10 cellular contexts compared by ENCODE assay signal in the genomic region with DNA sequence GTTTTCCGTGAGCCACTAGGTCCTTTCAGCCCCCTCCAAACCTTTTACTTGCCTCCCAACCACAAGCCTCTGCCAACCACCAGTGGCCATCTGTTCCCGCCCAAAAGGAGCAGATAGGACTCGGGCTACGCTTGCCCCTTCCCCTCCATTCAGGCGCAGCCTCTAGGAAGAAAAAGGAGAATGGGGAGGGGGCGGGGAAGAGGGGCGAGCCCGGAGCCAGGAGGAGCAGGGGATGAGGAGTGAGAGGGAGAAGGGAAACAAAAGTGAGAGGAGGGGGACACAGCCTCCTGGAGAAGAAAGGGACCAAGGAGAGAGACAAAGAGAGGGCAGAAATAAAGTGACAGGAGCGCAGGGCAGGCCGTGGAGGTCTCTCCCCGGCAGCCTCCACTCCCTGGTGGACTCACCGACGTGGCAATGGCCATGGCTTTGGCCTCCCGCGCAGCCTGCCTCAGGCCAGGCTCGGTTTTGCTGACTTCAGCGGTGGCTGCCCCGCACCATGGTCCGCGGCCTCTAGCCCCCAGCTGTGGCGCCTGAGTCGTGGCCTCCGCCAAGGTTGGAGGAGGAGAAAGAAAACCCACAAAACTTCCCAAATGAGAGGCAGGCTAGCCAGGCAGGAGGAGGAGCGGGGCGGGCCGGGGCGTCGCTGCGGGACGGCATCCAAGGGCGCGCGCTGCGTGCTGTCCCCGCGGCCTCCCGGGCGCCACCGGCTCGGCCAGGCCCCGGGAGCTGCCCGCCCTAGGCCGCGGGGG. TPM values are rescaled to one million over a fixed set of nuclear protein-coding genes. Genes with fewer than 3 reads are reported as not detected.
A peak's percentile ranks its signal among the peaks of the same experiment; 100 is the strongest.
DNase-seq lines count a peak whose midpoint lies in the region; ATAC-seq and TF ChIP-seq lines count a peak whose summit lies in the region.
"Had no signal": no experiment of that assay in that cellular context is flagged by ENCODE, and none has a peak within 500 bp of the region (broad histone marks: within the 10 kb centered on the region; RNA-seq: fewer than 3 reads in every experiment).

A gene with protein sequence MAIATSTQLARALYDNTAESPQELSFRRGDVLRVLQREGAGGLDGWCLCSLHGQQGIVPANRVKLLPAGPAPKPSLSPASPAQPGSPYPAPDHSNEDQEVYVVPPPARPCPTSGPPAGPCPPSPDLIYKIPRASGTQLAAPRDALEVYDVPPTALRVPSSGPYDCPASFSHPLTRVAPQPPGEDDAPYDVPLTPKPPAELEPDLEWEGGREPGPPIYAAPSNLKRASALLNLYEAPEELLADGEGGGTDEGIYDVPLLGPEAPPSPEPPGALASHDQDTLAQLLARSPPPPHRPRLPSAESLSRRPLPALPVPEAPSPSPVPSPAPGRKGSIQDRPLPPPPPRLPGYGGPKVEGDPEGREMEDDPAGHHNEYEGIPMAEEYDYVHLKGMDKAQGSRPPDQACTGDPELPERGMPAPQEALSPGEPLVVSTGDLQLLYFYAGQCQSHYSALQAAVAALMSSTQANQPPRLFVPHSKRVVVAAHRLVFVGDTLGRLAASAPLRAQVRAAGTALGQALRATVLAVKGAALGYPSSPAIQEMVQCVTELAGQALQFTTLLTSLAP (minus strand): TSS at position 569 of the 749 bp plus-strand sequence. CDS start 147 bp downstream, at position 422.

- DNase-seq in AG10803 (ENCODE audit: low read depth): peak; percentile 38
- no peak for DNase-seq in adrenal gland
- no peak for DNase-seq in left cardiac atrium
- DNase-seq in omental fat pad (ENCODE audit: low spot score): no peak
- no peak for DNase-seq in UCSD-AML1 (lab: John Stamatoyannopoulos, UW; ENCODE audit: unreplicated experiment)
- DNase-seq in CD4-positive, alpha-beta T cell: no peak
- no peak for DNase-seq in activated naive CD4-positive, alpha-beta T cell treated with anti-CD3 and anti-CD28 coated beads for 36 hours
- DNase-seq in GM19240 (ENCODE audit: insufficient read length, low spot score): no peak

- WGBS in adrenal gland, 4 donors: 12 to 14% (median 13%) methylated on average over 27 to 44 of the region's 44 CpGs

- H3K27ac ChIP-seq in adrenal gland: peak within 1 kb of the TSS in 3 of 5 donors; percentile 59 to 85 (median 83)
- no peak within 1 kb of the TSS for H3K27ac ChIP-seq in CD4-positive, alpha-beta T cell (ENCODE audit: low read depth, low read length)

- H3K4me3 ChIP-seq in AG10803 (ENCODE audit: low read length) (peak within 1 kb of the TSS; percentile 66), adrenal gland (peak within 1 kb of the TSS in 1 of 4 donors; percentile 49)

- no peaks in the 10 kb centered on the region for H3K9me3 Mint-ChIP-seq in CD4-positive, alpha-beta T cell
- no peaks in the 10 kb centered on the region for H3K9me3 Mint-ChIP-seq in activated naive CD4-positive, alpha-beta T cell treated with anti-CD3 and anti-CD28 coated beads for 36 hours
- H3K9me3 Mint-ChIP-seq: T-helper 2 cell treated with Interferon-gamma antibody and Interleukin-4, amounts not matched to agents 5 μg/mL and 100 μg/mL, for 36 hours had no signal

- ATAC-seq in left cardiac atrium (peak; percentile 66 to 68), omental fat pad (ENCODE audit: low FRiP score) (peak; percentile 26)
- ATAC-seq in CD4-positive, alpha-beta T cell (ENCODE audit: poor library complexity): no peak

- intact Hi-C loops in adrenal gland (cut with DNase I) (no loop called here), left cardiac atrium (cut with DNase I) (loop anchor here in 1 of 2 donors (5.0 kb wide), 1 partner anchor 37 kb away; no protein-coding TSS in a partner anchor)
- intact Hi-C loops in CD4-positive, alpha-beta T cell (cut with DNase I, micrococcal nuclease): no loop called here
- intact Hi-C loops in activated naive CD4-positive, alpha-beta T cell treated with anti-CD3 and anti-CD28 coated beads for 36 hours (cut with micrococcal nuclease): no loop called here

- H3K9me3 ChIP-seq in adrenal gland (replicated peaks in 1 of 3): no peaks in the 10 kb centered on the region
- H3K9me3 ChIP-seq in CD4-positive, alpha-beta T cell (ENCODE audit: control insufficient read depth, low read length): no peaks in the 10 kb centered on the region

- CTCF ChIA-PET in CD4-positive, alpha-beta T cell (lab: Charles Lee): no interaction called here
- CTCF ChIA-PET in activated naive CD4-positive, alpha-beta T cell treated with anti-CD3 and anti-CD28 coated beads for 36 hours (lab: Charles Lee): interaction anchor here (0.6 kb wide), 1 partner anchor 93 kb away, joined by 3 read pairs; no protein-coding TSS in a partner anchor

- H3K36me3 Mint-ChIP-seq in CD4-positive, alpha-beta T cell (ENCODE audit: low read depth): no peaks in the 10 kb centered on the region
- no peaks in the 10 kb centered on the region for H3K36me3 Mint-ChIP-seq in activated naive CD4-positive, alpha-beta T cell treated with anti-CD3 and anti-CD28 coated beads for 36 hours (ENCODE audit: low read depth)

- peaks cover 56% of the 10 kb centered on the region for H3K27me3 Mint-ChIP-seq in CD4-positive, alpha-beta T cell
- peaks cover 26% of the 10 kb centered on the region for H3K27me3 Mint-ChIP-seq in activated naive CD4-positive, alpha-beta T cell treated with anti-CD3 and anti-CD28 coated beads for 36 hours (ENCODE audit: low read depth)

- H3K27me3 ChIP-seq in adrenal gland: peaks cover 12% of the 10 kb centered on the region
- peaks cover 27% of the 10 kb centered on the region for H3K27me3 ChIP-seq in CD4-positive, alpha-beta T cell (ENCODE audit: control insufficient read depth, insufficient read depth, low read length)

- POLR2A ChIA-PET in CD4-positive, alpha-beta T cell (lab: Charles Lee): no interaction called here

- TF ChIP-seq CTCF in AG10803 (conservative IDR thresholded peaks at IDR 0.05; ENCODE audit: low read length) (no peak), adrenal gland (IDR thresholded peaks at IDR 0.05) (no peak), omental fat pad (IDR thresholded peaks at IDR 0.05) (no peak)
- TF ChIP-seq CTCF in CD4-positive, alpha-beta T cell (IDR thresholded peaks at IDR 0.05): no peak

- TF ChIP-seq POLR2A in adrenal gland (IDR thresholded peaks at IDR 0.05): no peak

- H3K4me1 ChIP-seq in adrenal gland (replicated peaks in 1 of 2): peaks cover 0 to 4% of the 10 kb centered on the region in 2 donors

- H3K4me3 Mint-ChIP-seq in CD4-positive, alpha-beta T cell: no peak within 1 kb of the TSS
- H3K4me3 Mint-ChIP-seq in activated naive CD4-positive, alpha-beta T cell treated with anti-CD3 and anti-CD28 coated beads for 36 hours: no peak within 1 kb of the TSS
- H3K4me3 Mint-ChIP-seq: T-helper 2 cell treated with Interferon-gamma antibody and Interleukin-4, amounts not matched to agents 5 μg/mL and 100 μg/mL, for 36 hours had no signal

- H3K27ac Mint-ChIP-seq in CD4-positive, alpha-beta T cell: no peak within 1 kb of the TSS
- no peak within 1 kb of the TSS for H3K27ac Mint-ChIP-seq in activated naive CD4-positive, alpha-beta T cell treated with anti-CD3 and anti-CD28 coated beads for 36 hours
- H3K27ac Mint-ChIP-seq: T-helper 2 cell treated with Interferon-gamma antibody and Interleukin-4, amounts not matched to agents 5 μg/mL and 100 μg/mL, for 36 hours had no signal

- no peaks in the 10 kb centered on the region for H3K4me1 Mint-ChIP-seq in CD4-positive, alpha-beta T cell (ENCODE audit: low read depth)
- H3K4me1 Mint-ChIP-seq in activated naive CD4-positive, alpha-beta T cell treated with anti-CD3 and anti-CD28 coated beads for 36 hours (ENCODE audit: low read depth): peaks cover 6% of the 10 kb centered on the region

- no peaks in the 10 kb centered on the region for H3K36me3 ChIP-seq in adrenal gland (replicated peaks in 1 of 2)

RNA-seq across cellular contexts. Expression of the gene that starts here (rescaled TPM):
- total RNA-seq in adrenal gland (10 to 100 TPM in 1 of 8 donors, 1 to 10 TPM in 7; 2.1 to 12.9 (median 3.8) TPM), left cardiac atrium (10 to 100 TPM in 1 of 2 donors, 1 to 10 TPM in 1; 5.8 to 10.3 TPM), omental fat pad (10 to 100 TPM in 1 of 4 donors, 1 to 10 TPM in 3; 3.0 to 15.8 (median 7.1) TPM)
- polyA plus RNA-seq in adrenal gland: 10 to 100 TPM in 2 of 3 donors, 1 to 10 TPM in 1; 3.7 to 49.4 (median 11.1) TPM
- total RNA-seq in CD4-positive, alpha-beta T cell: not detected
- total RNA-seq in activated naive CD4-positive, alpha-beta T cell treated with anti-CD3 and anti-CD28 coated beads for 36 hours: not detected
- total RNA-seq: mononuclear cell had no signal
